ENCODE assay signal across 1 cellular context in genomic region chr12:112382866-112383265, GRCh38.
TF ChIP-seq lines count a peak whose summit lies in the region.

No MANE protein-coding gene starts in this region.

TF ChIP-seq in HCT116, 20 proteins besides CTCF, POLR2A, EP300 and RAD21 (continued from another document):
- TF ChIP-seq YY1 (IDR thresholded peaks at IDR 0.05; ENCODE audit: extremely low read depth, insufficient replicate concordance, low read depth, low read length): no peak
- no peak for TF ChIP-seq CEBPB (IDR thresholded peaks at IDR 0.05; ENCODE audit: low read depth)
- no peak for TF ChIP-seq SIN3A (IDR thresholded peaks at IDR 0.05; ENCODE audit: low read depth)
- no peak for TF ChIP-seq ATF3 (IDR thresholded peaks at IDR 0.05)
- TF ChIP-seq EZH2 (IDR thresholded peaks at IDR 0.05): no peak
- TF ChIP-seq, protein P1, sequence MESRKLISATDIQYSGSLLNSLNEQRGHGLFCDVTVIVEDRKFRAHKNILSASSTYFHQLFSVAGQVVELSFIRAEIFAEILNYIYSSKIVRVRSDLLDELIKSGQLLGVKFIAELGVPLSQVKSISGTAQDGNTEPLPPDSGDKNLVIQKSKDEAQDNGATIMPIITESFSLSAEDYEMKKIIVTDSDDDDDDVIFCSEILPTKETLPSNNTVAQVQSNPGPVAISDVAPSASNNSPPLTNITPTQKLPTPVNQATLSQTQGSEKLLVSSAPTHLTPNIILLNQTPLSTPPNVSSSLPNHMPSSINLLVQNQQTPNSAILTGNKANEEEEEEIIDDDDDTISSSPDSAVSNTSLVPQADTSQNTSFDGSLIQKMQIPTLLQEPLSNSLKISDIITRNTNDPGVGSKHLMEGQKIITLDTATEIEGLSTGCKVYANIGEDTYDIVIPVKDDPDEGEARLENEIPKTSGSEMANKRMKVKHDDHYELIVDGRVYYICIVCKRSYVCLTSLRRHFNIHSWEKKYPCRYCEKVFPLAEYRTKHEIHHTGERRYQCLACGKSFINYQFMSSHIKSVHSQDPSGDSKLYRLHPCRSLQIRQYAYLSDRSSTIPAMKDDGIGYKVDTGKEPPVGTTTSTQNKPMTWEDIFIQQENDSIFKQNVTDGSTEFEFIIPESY (IDR thresholded peaks at IDR 0.05; ENCODE audit: extremely low read depth, insufficient replicate concordance, low read length): no peak
- no peak for TF ChIP-seq ZFX (IDR thresholded peaks at IDR 0.05)
